ENCODE assay signal across 1 cellular context in the genomic region with DNA sequence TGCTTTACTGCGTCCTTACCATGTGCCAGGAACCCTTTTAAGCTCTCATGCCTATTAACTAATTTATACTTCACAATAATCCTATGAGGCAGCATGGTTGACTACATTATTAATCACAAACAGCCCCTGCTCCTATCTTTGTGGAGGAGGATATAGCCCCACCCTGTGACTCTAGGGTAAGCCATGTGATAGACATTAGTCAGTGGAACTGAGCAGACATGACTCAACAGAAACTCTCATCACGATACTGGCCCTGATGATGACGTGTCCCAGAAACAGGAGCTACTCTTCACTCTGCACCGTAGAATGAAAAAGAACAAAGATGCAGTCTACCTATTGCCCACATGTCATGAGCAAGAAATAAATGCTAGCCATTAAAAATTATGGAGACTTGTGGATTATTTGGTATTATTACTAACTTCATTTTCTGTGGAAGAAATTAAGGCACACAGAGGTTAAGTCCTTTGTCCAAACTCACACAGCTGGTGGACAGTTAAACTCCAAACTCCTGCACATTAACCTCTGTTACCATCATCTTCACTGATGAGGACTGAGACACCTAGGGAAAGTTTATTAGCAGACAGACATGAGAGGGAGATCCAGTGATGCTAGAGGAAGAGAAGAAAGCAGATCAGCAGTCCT.
TF ChIP-seq lines count a peak whose summit lies in the region.

No MANE protein-coding gene starts in this region.

TF ChIP-seq in HCT116, 20 proteins besides CTCF, POLR2A, EP300 and RAD21:
- peak; percentile 90 for TF ChIP-seq FOSL1 (IDR thresholded peaks at IDR 0.05; ENCODE audit: low read depth)
- TF ChIP-seq JUND (IDR thresholded peaks at IDR 0.05), result peak; percentile 88
- TF ChIP-seq CEBPB (IDR thresholded peaks at IDR 0.05; ENCODE audit: low read depth), result peak; percentile 42; the same call in 1 of the 2 replicates
- peak; percentile 89 for TF ChIP-seq SP1 (IDR thresholded peaks at IDR 0.05; ENCODE audit: low read depth)
- TF ChIP-seq, protein P1, sequence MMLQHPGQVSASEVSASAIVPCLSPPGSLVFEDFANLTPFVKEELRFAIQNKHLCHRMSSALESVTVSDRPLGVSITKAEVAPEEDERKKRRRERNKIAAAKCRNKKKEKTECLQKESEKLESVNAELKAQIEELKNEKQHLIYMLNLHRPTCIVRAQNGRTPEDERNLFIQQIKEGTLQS (IDR thresholded peaks at IDR 0.05), result no peak
- TF ChIP-seq, protein P2, sequence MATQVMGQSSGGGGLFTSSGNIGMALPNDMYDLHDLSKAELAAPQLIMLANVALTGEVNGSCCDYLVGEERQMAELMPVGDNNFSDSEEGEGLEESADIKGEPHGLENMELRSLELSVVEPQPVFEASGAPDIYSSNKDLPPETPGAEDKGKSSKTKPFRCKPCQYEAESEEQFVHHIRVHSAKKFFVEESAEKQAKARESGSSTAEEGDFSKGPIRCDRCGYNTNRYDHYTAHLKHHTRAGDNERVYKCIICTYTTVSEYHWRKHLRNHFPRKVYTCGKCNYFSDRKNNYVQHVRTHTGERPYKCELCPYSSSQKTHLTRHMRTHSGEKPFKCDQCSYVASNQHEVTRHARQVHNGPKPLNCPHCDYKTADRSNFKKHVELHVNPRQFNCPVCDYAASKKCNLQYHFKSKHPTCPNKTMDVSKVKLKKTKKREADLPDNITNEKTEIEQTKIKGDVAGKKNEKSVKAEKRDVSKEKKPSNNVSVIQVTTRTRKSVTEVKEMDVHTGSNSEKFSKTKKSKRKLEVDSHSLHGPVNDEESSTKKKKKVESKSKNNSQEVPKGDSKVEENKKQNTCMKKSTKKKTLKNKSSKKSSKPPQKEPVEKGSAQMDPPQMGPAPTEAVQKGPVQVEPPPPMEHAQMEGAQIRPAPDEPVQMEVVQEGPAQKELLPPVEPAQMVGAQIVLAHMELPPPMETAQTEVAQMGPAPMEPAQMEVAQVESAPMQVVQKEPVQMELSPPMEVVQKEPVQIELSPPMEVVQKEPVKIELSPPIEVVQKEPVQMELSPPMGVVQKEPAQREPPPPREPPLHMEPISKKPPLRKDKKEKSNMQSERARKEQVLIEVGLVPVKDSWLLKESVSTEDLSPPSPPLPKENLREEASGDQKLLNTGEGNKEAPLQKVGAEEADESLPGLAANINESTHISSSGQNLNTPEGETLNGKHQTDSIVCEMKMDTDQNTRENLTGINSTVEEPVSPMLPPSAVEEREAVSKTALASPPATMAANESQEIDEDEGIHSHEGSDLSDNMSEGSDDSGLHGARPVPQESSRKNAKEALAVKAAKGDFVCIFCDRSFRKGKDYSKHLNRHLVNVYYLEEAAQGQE (IDR thresholded peaks at IDR 0.05; ENCODE audit: low read depth), result no peak
- TF ChIP-seq SIN3A (IDR thresholded peaks at IDR 0.05; ENCODE audit: low read depth), result 0 out of 2 replicates have a peak, but pooled peaks have one; percentile 20
- no peak for TF ChIP-seq ELF1 (IDR thresholded peaks at IDR 0.05; ENCODE audit: borderline replicate concordance, low read depth)
- no peak for TF ChIP-seq POLR2AphosphoS5 (IDR thresholded peaks at IDR 0.05; ENCODE audit: low read depth, low read length)
- TF ChIP-seq CBX3 (IDR thresholded peaks at IDR 0.05; ENCODE audit: low read depth), result peak; percentile 97
- TF ChIP-seq, protein P3, sequence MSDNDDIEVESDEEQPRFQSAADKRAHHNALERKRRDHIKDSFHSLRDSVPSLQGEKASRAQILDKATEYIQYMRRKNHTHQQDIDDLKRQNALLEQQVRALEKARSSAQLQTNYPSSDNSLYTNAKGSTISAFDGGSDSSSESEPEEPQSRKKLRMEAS (IDR thresholded peaks at IDR 0.05), result peak; percentile 87
- TF ChIP-seq, protein P4, sequence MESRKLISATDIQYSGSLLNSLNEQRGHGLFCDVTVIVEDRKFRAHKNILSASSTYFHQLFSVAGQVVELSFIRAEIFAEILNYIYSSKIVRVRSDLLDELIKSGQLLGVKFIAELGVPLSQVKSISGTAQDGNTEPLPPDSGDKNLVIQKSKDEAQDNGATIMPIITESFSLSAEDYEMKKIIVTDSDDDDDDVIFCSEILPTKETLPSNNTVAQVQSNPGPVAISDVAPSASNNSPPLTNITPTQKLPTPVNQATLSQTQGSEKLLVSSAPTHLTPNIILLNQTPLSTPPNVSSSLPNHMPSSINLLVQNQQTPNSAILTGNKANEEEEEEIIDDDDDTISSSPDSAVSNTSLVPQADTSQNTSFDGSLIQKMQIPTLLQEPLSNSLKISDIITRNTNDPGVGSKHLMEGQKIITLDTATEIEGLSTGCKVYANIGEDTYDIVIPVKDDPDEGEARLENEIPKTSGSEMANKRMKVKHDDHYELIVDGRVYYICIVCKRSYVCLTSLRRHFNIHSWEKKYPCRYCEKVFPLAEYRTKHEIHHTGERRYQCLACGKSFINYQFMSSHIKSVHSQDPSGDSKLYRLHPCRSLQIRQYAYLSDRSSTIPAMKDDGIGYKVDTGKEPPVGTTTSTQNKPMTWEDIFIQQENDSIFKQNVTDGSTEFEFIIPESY (IDR thresholded peaks at IDR 0.05; ENCODE audit: extremely low read depth, insufficient replicate concordance, low read length), result peak; percentile 72
